1 cellular context compared by ENCODE assay signal in the genomic region with DNA sequence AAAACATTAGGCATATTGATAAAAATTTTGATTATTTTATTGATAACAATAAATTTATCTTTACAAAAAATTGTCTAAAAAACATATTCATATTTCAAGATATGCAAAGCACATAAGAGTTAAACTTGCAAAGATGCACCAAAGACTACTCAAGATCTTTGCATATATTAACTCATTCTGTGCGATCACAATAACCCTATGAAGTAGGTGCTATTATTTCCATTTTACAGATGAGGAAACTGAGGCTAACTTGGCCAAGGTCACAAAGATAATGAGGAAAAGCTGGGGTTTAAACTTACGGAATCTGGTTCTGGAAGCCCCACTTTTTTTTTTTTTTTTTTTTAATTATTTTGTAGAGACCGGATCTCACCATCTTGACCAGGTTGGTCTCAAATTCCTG.
TF ChIP-seq lines count a peak whose summit lies in the region.

No MANE protein-coding gene starts in this region.

TF ChIP-seq in K562, 482 proteins besides CTCF, POLR2A, EP300 and RAD21 (continued from another document):
- TF ChIP-seq HCFC1 (IDR thresholded peaks at IDR 0.05; ENCODE audit: low read depth, low read length), result no peak
TF ChIP-seq in K562: peak in this region for 7.
